Comparison of ENCODE assay signal across 14 cellular contexts in genomic region chr9:79661926-79662552, GRCh38.
DNase-seq lines count a peak whose midpoint lies in the region; ATAC-seq lines count a peak whose summit lies in the region.
"Had no signal": no experiment of that assay in that cellular context is flagged by ENCODE, and none has a peak within 500 bp of the region (broad histone marks: within the 10 kb centered on the region; RNA-seq: fewer than 3 reads in every experiment).

No MANE protein-coding gene starts in this region.

- peak overlapping the region; percentile 88 for H3K27ac Mint-ChIP-seq in T-helper 17 cell
- H3K27ac Mint-ChIP-seq: memory B cell had no signal

- H3K27me3 Mint-ChIP-seq in T-helper 17 cell: no peaks in the 10 kb centered on the region
- H3K27me3 Mint-ChIP-seq: memory B cell had no signal

- intact Hi-C loops in posterior vena cava (cut with DNase I): no loop called here

- DNase-seq in NCI-H2171 treated with DMSO at 0.1 percent for 48 hours (lab: John Stamatoyannopoulos, UW) (peak; percentile 45), NCI-H2171 (lab: John Stamatoyannopoulos, UW) (no peak), T-helper 17 cell (no peak), retina (peak; percentile 13), posterior vena cava (ENCODE audit: low spot score) (no peak), germinal center (ENCODE audit: low spot score) (no peak)
- DNase-seq: activated T-cell treated with anti-CD3 and anti-CD28 coated beads, Interleukin-2, amount 50 U/mL, for 48 hours; immature natural killer cell; NCI-H2081 treated with DMSO at 0.1 percent for 48 hours; T-helper 9 cell had no signal

- H3K4me1 Mint-ChIP-seq in T-helper 17 cell: peaks cover 36% of the 10 kb centered on the region

- peak overlapping the region; percentile 9; the same call in 1 of the 2 replicates for H3K4me3 ChIP-seq in iPS-18c (ENCODE audit: insufficient read depth, low read depth, low read length)
- H3K4me3 ChIP-seq: ascending aorta had no signal

- ATAC-seq in T-helper 17 cell (peak; percentile 48), HG03342 (IDR thresholded peaks at IDR 0.05; ENCODE audit: unreplicated experiment) (no peak)

- H3K9me3 ChIP-seq in T-helper 17 cell (ENCODE audit: control insufficient read depth, low read length, poor library complexity, severe bottlenecking) (no peaks in the 10 kb centered on the region), iPS-18c (ENCODE audit: control insufficient read depth, insufficient read depth, low read length) (no peaks in the 10 kb centered on the region)
- H3K9me3 ChIP-seq: ascending aorta had no signal

- H3K36me3 Mint-ChIP-seq in T-helper 17 cell (ENCODE audit: low read depth): peaks cover 8% of the 10 kb centered on the region

- peak overlapping the region; percentile 33 for H3K4me3 Mint-ChIP-seq in T-helper 17 cell
- H3K4me3 Mint-ChIP-seq: immature natural killer cell, memory B cell had no signal

Comparison
In these comparisons a context has a peak if more than half of its experiments do, and no peak if none do; other contexts are left out.
1. DNase-seq: peak in NCI-H2171 treated with DMSO at 0.1 percent for 48 hours (single experiment) and retina (single experiment); none in NCI-H2171 (single experiment), T-helper 17 cell (0 of 3), posterior vena cava (single experiment) and germinal center (single experiment).